Comparison of ENCODE assay signal across 9 cellular contexts in genomic region chrX:40644175-40644574, GRCh38. TPM values are rescaled to one million over a fixed set of nuclear protein-coding genes. Genes with fewer than 3 reads are reported as not detected.
DNase-seq lines count a peak whose midpoint lies in the region; ATAC-seq and TF ChIP-seq lines count a peak whose summit lies in the region.
"Had no signal": no experiment of that assay in that cellular context is flagged by ENCODE, and none has a peak within 500 bp of the region (broad histone marks: within the 10 kb centered on the region; RNA-seq: fewer than 3 reads in every experiment).

No MANE protein-coding gene starts in this region.

- ATAC-seq in GM19397 (IDR thresholded peaks at IDR 0.05; ENCODE audit: unreplicated experiment) = no peak

- H3K9me3 ChIP-seq in skeletal muscle tissue (ENCODE audit: control insufficient read depth in 3 of 3, low read length in 3 of 3) = no peaks in the 10 kb centered on the region

- peak overlapping the region; percentile 57 for H3K27ac ChIP-seq in skeletal muscle tissue (ENCODE audit: low read depth, low read length)

- no peak overlapping the region for H3K9ac ChIP-seq in skeletal muscle tissue (ENCODE audit: low read depth in 1 of 3, low read length in 3 of 3)

- H3K27me3 ChIP-seq in skeletal muscle tissue (ENCODE audit: control insufficient read depth in 3 of 3, insufficient read depth in 3 of 3, low read length in 3 of 3) = no peaks in the 10 kb centered on the region

- TF ChIP-seq CTCF in GM12875 (IDR thresholded peaks at IDR 0.05; ENCODE audit: borderline replicate concordance, insufficient read depth, low read depth, low read length) (no peak), fibroblast of villous mesenchyme (IDR thresholded peaks at IDR 0.05; ENCODE audit: insufficient read depth, low read depth, low read length) (no peak)

- peak; percentile 87 for DNase-seq in SKM-1 treated with dmso at 0.1 percent for 144 hours (lab: John Stamatoyannopoulos, UW; ENCODE audit: unreplicated experiment)
- DNase-seq in fibroblast of villous mesenchyme (ENCODE audit: low read depth) = peak; percentile 76
- no peak for DNase-seq in cerebellar cortex (ENCODE audit: low spot score)
- no peak for DNase-seq in stimulated activated naive CD4-positive, alpha-beta T cell treated with Interleukin-2 at 50 U/mL for 16 hours (lab: John Stamatoyannopoulos, UW)
- DNase-seq in NCI-H1436 treated with DMSO at 0.1 percent for 48 hours (lab: John Stamatoyannopoulos, UW) = no peak

- H3K4me3 ChIP-seq in GM12875 (ENCODE audit: low read depth, low read length) (peak overlapping the region; percentile 54), fibroblast of villous mesenchyme (ENCODE audit: low read depth, low read length) (peak overlapping the region; percentile 55), skeletal muscle tissue (ENCODE audit: low read length in 3 of 3) (peak overlapping the region in 1 of 3 donors; percentile 66)

- peaks cover 0 to 5% (median 0%) of the 10 kb centered on the region in 3 donors for H3K36me3 ChIP-seq in skeletal muscle tissue (ENCODE audit: control insufficient read depth in 3 of 3, insufficient read depth in 3 of 3, low read length in 3 of 3)

- H3K4me1 ChIP-seq in skeletal muscle tissue (ENCODE audit: control insufficient read depth in 3 of 3, insufficient read depth in 3 of 3, low read length in 3 of 3) = peaks cover 20 to 38% (median 22%) of the 10 kb centered on the region in 3 donors

RNA-seq across cellular contexts. Expression of gene CXorf38, which starts 3.2 kb away (rescaled TPM):
- total RNA-seq in fibroblast of villous mesenchyme = 13.2 and 19.9 TPM in 2 replicates
- 6.3 TPM for total RNA-seq in skeletal muscle tissue

RNA-seq across cellular contexts. Expression of gene MPC1L, which starts 20.9 kb away (rescaled TPM):
- total RNA-seq in fibroblast of villous mesenchyme = not detected in 2 replicates
- not detected for total RNA-seq in skeletal muscle tissue
- total RNA-seq: dermis microvascular lymphatic vessel endothelial cell had no signal

Comparison
In these comparisons a context has a peak if more than half of its experiments do, and no peak if none do; other contexts are left out.
1. DNase-seq: peak in SKM-1 treated with dmso at 0.1 percent for 144 hours (single experiment) and fibroblast of villous mesenchyme (single experiment); none in cerebellar cortex (single experiment), stimulated activated naive CD4-positive, alpha-beta T cell treated with Interleukin-2 at 50 U/mL for 16 hours (single experiment) and NCI-H1436 treated with DMSO at 0.1 percent for 48 hours (single experiment).